23 cellular contexts compared by ENCODE assay signal in the genomic region with DNA sequence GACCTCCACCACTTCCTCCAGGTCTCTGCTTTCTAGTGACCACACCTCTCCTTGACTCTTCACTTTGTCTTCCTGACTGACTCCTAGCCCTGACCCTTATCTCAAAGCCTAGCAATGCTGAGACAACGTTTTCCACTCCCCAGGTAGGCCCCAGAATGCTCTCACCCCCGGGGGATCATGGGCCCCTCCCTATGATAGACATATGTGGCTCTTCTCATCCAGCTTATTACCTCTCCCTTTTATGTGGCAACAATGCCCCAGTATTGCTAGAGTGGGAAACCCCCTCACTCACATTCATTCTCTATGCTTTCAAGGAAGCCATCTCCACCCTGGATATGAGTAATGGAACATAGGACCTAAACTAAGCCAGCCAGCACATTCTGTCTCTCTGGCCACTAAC.
DNase-seq lines count a peak whose midpoint lies in the region; ATAC-seq lines count a peak whose summit lies in the region.
"Had no signal": no experiment of that assay in that cellular context is flagged by ENCODE, and none has a peak within 500 bp of the region (broad histone marks: within the 10 kb centered on the region; RNA-seq: fewer than 3 reads in every experiment).

No MANE protein-coding gene starts in this region.

- no peaks in the 10 kb centered on the region for H3K27me3 Mint-ChIP-seq in activated CD8-positive, alpha-beta T cell treated with anti-CD3 and anti-CD28 coated beads, Interleukin-2, amount 10 ng/mL, durations not matched to agents 7 days and 5 days (ENCODE audit: low read depth)
- no peaks in the 10 kb centered on the region for H3K27me3 Mint-ChIP-seq in activated naive CD8-positive, alpha-beta T cell treated with anti-CD3 and anti-CD28 coated beads, Interleukin-2, amount 50 U/mL, for 24 hours
- no peaks in the 10 kb centered on the region for H3K27me3 Mint-ChIP-seq in stimulated activated naive CD8-positive, alpha-beta T cell treated with anti-CD3 and anti-CD28 coated beads, Interleukin-15, Interleukin-2, amounts not matched to agents 100 ng/mL and 50 ng/mL, for 24 hours
- H3K27me3 Mint-ChIP-seq: activated CD4-positive, alpha-beta T cell treated with anti-CD3 and anti-CD28 coated beads, Interleukin-2, amount 10 ng/mL, durations not matched to agents 7 days and 5 days; naive thymus-derived CD8-positive, alpha-beta T cell; T-cell had no signal

- peaks cover 57% of the 10 kb centered on the region for H3K36me3 Mint-ChIP-seq in activated CD8-positive, alpha-beta T cell treated with anti-CD3 and anti-CD28 coated beads, Interleukin-2, amount 10 ng/mL, durations not matched to agents 7 days and 5 days (ENCODE audit: low read depth)
- peaks cover 37% of the 10 kb centered on the region for H3K36me3 Mint-ChIP-seq in activated naive CD8-positive, alpha-beta T cell treated with anti-CD3 and anti-CD28 coated beads, Interleukin-2, amount 50 U/mL, for 24 hours (ENCODE audit: low read depth)
- H3K36me3 Mint-ChIP-seq in stimulated activated naive CD8-positive, alpha-beta T cell treated with anti-CD3 and anti-CD28 coated beads, Interleukin-15, Interleukin-2, amounts not matched to agents 100 ng/mL and 50 ng/mL, for 24 hours (ENCODE audit: low read depth) = peaks cover 26% of the 10 kb centered on the region

- DNase-seq in stimulated activated CD4-positive, alpha-beta T cell treated with anti-CD3 and anti-CD28 coated beads, Interleukin-12 subunit alpha, Interleukin-12 subunit beta, amount 100 ng/mL, for 48 hours (ENCODE audit: low read depth in 2 of 3, low spot score in 1 of 3) = peak in 2 of 3 donors; percentile 24 to 26
- no peak for DNase-seq in stimulated activated CD4-positive, alpha-beta T cell treated with anti-CD3 and anti-CD28 coated beads, Interleukin-4, amount 100 ng/mL, for 24 hours
- DNase-seq in activated CD8-positive, alpha-beta T cell treated with anti-CD3 and anti-CD28 coated beads, Interleukin-2, amount 10 ng/mL, durations not matched to agents 7 days and 5 days = no peak
- DNase-seq in activated naive CD8-positive, alpha-beta T cell treated with anti-CD3 and anti-CD28 coated beads, Interleukin-2, amount 50 U/mL, for 24 hours = peak; percentile 60
- no peak for DNase-seq in OCI-M2 (lab: John Stamatoyannopoulos, UW; ENCODE audit: unreplicated experiment)
- no peak for DNase-seq in HuH-7.5 (ENCODE audit: low spot score)
- DNase-seq: activated CD4-positive, alpha-beta T cell treated with anti-CD3 and anti-CD28 coated beads, Interleukin-2, amount 10 ng/mL, durations not matched to agents 7 days and 5 days; amygdala; central memory CD4-positive, alpha-beta T cell; HCEC 1CT; kidney; midbrain; naive thymus-derived CD8-positive, alpha-beta T cell; NCI-H1092 treated with DMSO at 0.1 percent for 48 hours; NCI-H187 treated with DMSO at 0.1 percent for 48 hours; NCI-H526 treated with DMSO at 0.1 percent for 48 hours; occipital lobe; substantia nigra; T-cell; upper lobe of left lung had no signal

- POLR2A ChIA-PET in activated CD8-positive, alpha-beta T cell treated with anti-CD3 and anti-CD28 coated beads, Interleukin-2, amount 10 ng/mL, durations not matched to agents 7 days and 5 days (lab: Charles Lee) = interaction anchor here (0.6 kb wide), 1 partner anchor 12 kb away, joined by 4 read pairs; no protein-coding TSS in a partner anchor

- H3K4me3 Mint-ChIP-seq in activated CD8-positive, alpha-beta T cell treated with anti-CD3 and anti-CD28 coated beads, Interleukin-2, amount 10 ng/mL, durations not matched to agents 7 days and 5 days = no peak overlapping the region
- peak overlapping the region; percentile 0 for H3K4me3 Mint-ChIP-seq in activated naive CD8-positive, alpha-beta T cell treated with anti-CD3 and anti-CD28 coated beads, Interleukin-2, amount 50 U/mL, for 24 hours
- H3K4me3 Mint-ChIP-seq in stimulated activated naive CD8-positive, alpha-beta T cell treated with anti-CD3 and anti-CD28 coated beads, Interleukin-15, Interleukin-2, amounts not matched to agents 100 ng/mL and 50 ng/mL, for 24 hours = peak overlapping the region; percentile 45
- H3K4me3 Mint-ChIP-seq: activated CD4-positive, alpha-beta T cell treated with anti-CD3 and anti-CD28 coated beads, Interleukin-2, amount 10 ng/mL, durations not matched to agents 7 days and 5 days; CD14-positive monocyte; naive thymus-derived CD8-positive, alpha-beta T cell; T-cell had no signal

- H3K27ac Mint-ChIP-seq in activated CD8-positive, alpha-beta T cell treated with anti-CD3 and anti-CD28 coated beads, Interleukin-2, amount 10 ng/mL, durations not matched to agents 7 days and 5 days = peak overlapping the region; percentile 23
- peak overlapping the region; percentile 82 for H3K27ac Mint-ChIP-seq in activated naive CD8-positive, alpha-beta T cell treated with anti-CD3 and anti-CD28 coated beads, Interleukin-2, amount 50 U/mL, for 24 hours
- H3K27ac Mint-ChIP-seq in stimulated activated naive CD8-positive, alpha-beta T cell treated with anti-CD3 and anti-CD28 coated beads, Interleukin-15, Interleukin-2, amounts not matched to agents 100 ng/mL and 50 ng/mL, for 24 hours = peak overlapping the region; percentile 84
- H3K27ac Mint-ChIP-seq: CD14-positive monocyte, T-cell had no signal

- ATAC-seq in activated CD8-positive, alpha-beta T cell treated with anti-CD3 and anti-CD28 coated beads, Interleukin-2, amount 10 ng/mL, durations not matched to agents 7 days and 5 days = no peak
- ATAC-seq in activated naive CD8-positive, alpha-beta T cell treated with anti-CD3 and anti-CD28 coated beads, Interleukin-2, amount 50 U/mL, for 24 hours = peak; percentile 68
- ATAC-seq in GM19397 (IDR thresholded peaks at IDR 0.05; ENCODE audit: unreplicated experiment) = no peak
- ATAC-seq: naive thymus-derived CD8-positive, alpha-beta T cell; T-cell had no signal

- CTCF ChIA-PET in activated CD8-positive, alpha-beta T cell treated with anti-CD3 and anti-CD28 coated beads, Interleukin-2, amount 10 ng/mL, durations not matched to agents 7 days and 5 days (lab: Charles Lee) = interaction anchor here (1.0 to 2.8 kb wide), 3 partner anchors 10 to 288 kb away, joined by 3 to 11 read pairs (median 5); no protein-coding TSS in a partner anchor

- H3K9me3 Mint-ChIP-seq in activated CD8-positive, alpha-beta T cell treated with anti-CD3 and anti-CD28 coated beads, Interleukin-2, amount 10 ng/mL, durations not matched to agents 7 days and 5 days (ENCODE audit: insufficient read depth) = no peaks in the 10 kb centered on the region
- H3K9me3 Mint-ChIP-seq in activated naive CD8-positive, alpha-beta T cell treated with anti-CD3 and anti-CD28 coated beads, Interleukin-2, amount 50 U/mL, for 24 hours = peaks cover 4% of the 10 kb centered on the region
- H3K9me3 Mint-ChIP-seq in stimulated activated naive CD8-positive, alpha-beta T cell treated with anti-CD3 and anti-CD28 coated beads, Interleukin-15, Interleukin-2, amounts not matched to agents 100 ng/mL and 50 ng/mL, for 24 hours = peaks cover 4% of the 10 kb centered on the region

- H3K4me1 Mint-ChIP-seq in activated CD8-positive, alpha-beta T cell treated with anti-CD3 and anti-CD28 coated beads, Interleukin-2, amount 10 ng/mL, durations not matched to agents 7 days and 5 days (ENCODE audit: low read depth) = peaks cover 30% of the 10 kb centered on the region
- peaks cover 63% of the 10 kb centered on the region for H3K4me1 Mint-ChIP-seq in activated naive CD8-positive, alpha-beta T cell treated with anti-CD3 and anti-CD28 coated beads, Interleukin-2, amount 50 U/mL, for 24 hours
- H3K4me1 Mint-ChIP-seq in stimulated activated naive CD8-positive, alpha-beta T cell treated with anti-CD3 and anti-CD28 coated beads, Interleukin-15, Interleukin-2, amounts not matched to agents 100 ng/mL and 50 ng/mL, for 24 hours (ENCODE audit: low read depth) = peaks cover 63% of the 10 kb centered on the region
- H3K4me1 Mint-ChIP-seq: CD14-positive monocyte; naive thymus-derived CD8-positive, alpha-beta T cell; T-cell had no signal

Comparison
In these comparisons a context has a peak if more than half of its experiments do, and no peak if none do; other contexts are left out.
1. DNase-seq: peak in stimulated activated CD4-positive, alpha-beta T cell treated with anti-CD3 and anti-CD28 coated beads, Interleukin-12 subunit alpha, Interleukin-12 subunit beta, amount 100 ng/mL, for 48 hours (2 of 3) and activated naive CD8-positive, alpha-beta T cell treated with anti-CD3 and anti-CD28 coated beads, Interleukin-2, amount 50 U/mL, for 24 hours (single experiment); none in stimulated activated CD4-positive, alpha-beta T cell treated with anti-CD3 and anti-CD28 coated beads, Interleukin-4, amount 100 ng/mL, for 24 hours (single experiment), activated CD8-positive, alpha-beta T cell treated with anti-CD3 and anti-CD28 coated beads, Interleukin-2, amount 10 ng/mL, durations not matched to agents 7 days and 5 days (single experiment), OCI-M2 (single experiment) and HuH-7.5 (single experiment).
2. H3K27ac Mint-ChIP-seq: peak in every context shown above with its lines; median percentile 84 in stimulated activated naive CD8-positive, alpha-beta T cell treated with anti-CD3 and anti-CD28 coated beads, Interleukin-15, Interleukin-2, amounts not matched to agents 100 ng/mL and 50 ng/mL, for 24 hours; 82 in activated naive CD8-positive, alpha-beta T cell treated with anti-CD3 and anti-CD28 coated beads, Interleukin-2, amount 50 U/mL, for 24 hours; 23 in activated CD8-positive, alpha-beta T cell treated with anti-CD3 and anti-CD28 coated beads, Interleukin-2, amount 10 ng/mL, durations not matched to agents 7 days and 5 days.